ENCODE assay signal across 21 cellular contexts in the genomic region with DNA sequence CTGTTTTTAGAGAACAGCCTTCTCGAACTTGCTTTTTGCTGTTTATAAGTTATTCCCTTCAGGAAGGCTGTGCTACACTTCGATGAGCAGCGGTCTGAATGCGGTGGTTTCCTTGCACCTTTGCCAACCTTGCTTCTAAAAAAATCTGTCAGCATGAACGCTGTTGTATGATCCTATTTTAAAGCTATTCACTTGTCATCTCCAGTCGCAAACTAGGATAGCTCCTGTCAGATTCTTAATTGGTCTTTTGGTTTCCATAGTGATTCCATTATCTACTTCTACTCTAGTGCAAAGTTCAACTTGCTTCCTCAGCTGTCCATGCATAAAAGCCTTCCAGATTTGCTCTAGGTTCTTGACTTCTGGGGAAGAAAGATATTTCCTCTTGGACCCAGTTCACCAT.
DNase-seq lines count a peak whose midpoint lies in the region; TF ChIP-seq lines count a peak whose summit lies in the region.
"Had no signal": no experiment of that assay in that cellular context is flagged by ENCODE, and none has a peak within 500 bp of the region (broad histone marks: within the 10 kb centered on the region; RNA-seq: fewer than 3 reads in every experiment).

No MANE protein-coding gene starts in this region.

- H3K36me3 ChIP-seq in endocrine pancreas (ENCODE audit: control insufficient read depth, insufficient read depth, low read length) (no peaks in the 10 kb centered on the region), neural cell (ENCODE audit: insufficient read depth, low read length) (peaks cover 4% of the 10 kb centered on the region)

- no peak overlapping the region for H3K9ac ChIP-seq in endocrine pancreas (ENCODE audit: control insufficient read depth, insufficient read depth, low read length)
- H3K9ac ChIP-seq in neural cell (ENCODE audit: low read length) = peak overlapping the region; percentile 45
- H3K9ac ChIP-seq: GM23248 had no signal

- H4K20me1 ChIP-seq in neural cell (ENCODE audit: insufficient read depth) = no peaks in the 10 kb centered on the region

- H3K4me1 Mint-ChIP-seq in osteocyte (ENCODE audit: unreplicated experiment) = peaks cover 13% of the 10 kb centered on the region

- peak; percentile 93 for TF ChIP-seq EP300 in neural cell (conservative IDR thresholded peaks at IDR 0.05; ENCODE audit: poor library complexity, severe bottlenecking)

- H3K4me1 ChIP-seq in endocrine pancreas (ENCODE audit: control insufficient read depth, insufficient read depth, low read length) = peaks cover 7% of the 10 kb centered on the region
- H3K4me1 ChIP-seq: A549 had no signal

- TF ChIP-seq RAD21 in neural cell (conservative IDR thresholded peaks at IDR 0.05) = peak; percentile 43

- H3K9me3 ChIP-seq in endocrine pancreas (ENCODE audit: control insufficient read depth, low read length) (no peaks in the 10 kb centered on the region), neural cell (ENCODE audit: low read length) (no peaks in the 10 kb centered on the region)
- H3K9me3 ChIP-seq: A549, Caco-2 had no signal

- TF ChIP-seq CTCF in neural cell (IDR thresholded peaks at IDR 0.05; ENCODE audit: poor library complexity, severe bottlenecking) (no peak), osteocyte (IDR thresholded peaks at IDR 0.05) (no peak)

- no peaks in the 10 kb centered on the region for H3K9me3 Mint-ChIP-seq in osteocyte (ENCODE audit: unreplicated experiment)
- H3K9me3 Mint-ChIP-seq: CD4-positive, alpha-beta T cell had no signal

- DNase-seq in G401 (ENCODE audit: low spot score) = peak; percentile 74
- peak; percentile 11 for DNase-seq in NCI-H146 treated with DMSO at 0.1 percent for 48 hours (lab: John Stamatoyannopoulos, UW; ENCODE audit: unreplicated experiment)
- no peak for DNase-seq in DMS 273 (lab: John Stamatoyannopoulos, UW; ENCODE audit: unreplicated experiment)
- DNase-seq in osteocyte (ENCODE audit: extremely low spot score, unreplicated experiment) = no peak
- no peak for DNase-seq in NCI-H2081 treated with DMSO at 0.1 percent for 48 hours (lab: John Stamatoyannopoulos, UW)
- DNase-seq in activated T-cell treated with anti-CD3 and anti-CD28 coated beads, Interleukin-2, amount 50 U/mL, for 1 hour = no peak
- DNase-seq: CD4-positive, alpha-beta T cell; DMS153; GF-D8; GM23248; HCEC 1CT; NCI-H1105; NCI-H1694 treated with DMSO at 0.1 percent for 48 hours; NCI-H2107; OCI-M1; SHP77 had no signal

- H3K36me3 Mint-ChIP-seq in osteocyte (ENCODE audit: unreplicated experiment) = peaks cover 12% of the 10 kb centered on the region

- no peaks in the 10 kb centered on the region for H3K27me3 ChIP-seq in endocrine pancreas (ENCODE audit: control insufficient read depth, insufficient read depth, low read length)
- no peaks in the 10 kb centered on the region for H3K27me3 ChIP-seq in neural cell (ENCODE audit: insufficient read depth, low read depth, low read length)

- H3K4me3 Mint-ChIP-seq in osteocyte (ENCODE audit: unreplicated experiment) = no peak overlapping the region
- H3K4me3 Mint-ChIP-seq: CD4-positive, alpha-beta T cell had no signal

- in situ Hi-C loops in G401 (cut with HindIII; ENCODE audit: low sequenced_read_pairs) = no loop called here

- H3K9me2 ChIP-seq in neural cell (ENCODE audit: insufficient read depth, low read length) = no peaks in the 10 kb centered on the region

- no peaks in the 10 kb centered on the region for H3K27me3 Mint-ChIP-seq in osteocyte (ENCODE audit: unreplicated experiment)
- H3K27me3 Mint-ChIP-seq: CD4-positive, alpha-beta T cell had no signal

- H3F3A ChIP-seq in neural cell (ENCODE audit: insufficient read depth, low read length, poor library complexity, severe bottlenecking) = peaks cover 8% of the 10 kb centered on the region

- no peaks in the 10 kb centered on the region for H3K79me2 ChIP-seq in neural cell (replicated peaks; ENCODE audit: insufficient read depth, low read length)

- peak overlapping the region; percentile 85 for H3K4me2 ChIP-seq in neural cell (ENCODE audit: low read length)
- H3K4me2 ChIP-seq: A549 had no signal

- H3K4me3 ChIP-seq in endocrine pancreas (ENCODE audit: control insufficient read depth, insufficient read depth, low read length) (peak overlapping the region; percentile 30), neural cell (ENCODE audit: low read length) (peak overlapping the region; percentile 49)
- H3K4me3 ChIP-seq: A549, GM23248, SK-N-MC had no signal

- H3K27ac Mint-ChIP-seq in osteocyte (ENCODE audit: unreplicated experiment) = no peak overlapping the region
- H3K27ac Mint-ChIP-seq: CD4-positive, alpha-beta T cell had no signal

- peak overlapping the region; percentile 89 for H3K27ac ChIP-seq in neural cell (ENCODE audit: low read length)
- H3K27ac ChIP-seq: A549, GM23248, SK-N-MC had no signal

- no peak overlapping the region for H2AFZ ChIP-seq in neural cell (ENCODE audit: low read depth, low read length)
- H2AFZ ChIP-seq: GM23248 had no signal

TF ChIP-seq in neural cell, 6 proteins besides CTCF, POLR2A, EP300 and RAD21:
- TF ChIP-seq POLR2AphosphoS5 (IDR thresholded peaks at IDR 0.05) = peak; percentile 75
- no peak for TF ChIP-seq TAF1 (IDR thresholded peaks at IDR 0.05; ENCODE audit: low read depth)
- TF ChIP-seq MXI1 (conservative IDR thresholded peaks at IDR 0.05; ENCODE audit: poor library complexity, severe bottlenecking) = no peak
- peak; percentile 32 for TF ChIP-seq SMC3 (conservative IDR thresholded peaks at IDR 0.05; ENCODE audit: poor library complexity)
- TF ChIP-seq EZH2 (IDR thresholded peaks at IDR 0.05; ENCODE audit: borderline replicate concordance, insufficient read depth, low read length, poor library complexity, severe bottlenecking) = no peak
- TF ChIP-seq, protein P1, sequence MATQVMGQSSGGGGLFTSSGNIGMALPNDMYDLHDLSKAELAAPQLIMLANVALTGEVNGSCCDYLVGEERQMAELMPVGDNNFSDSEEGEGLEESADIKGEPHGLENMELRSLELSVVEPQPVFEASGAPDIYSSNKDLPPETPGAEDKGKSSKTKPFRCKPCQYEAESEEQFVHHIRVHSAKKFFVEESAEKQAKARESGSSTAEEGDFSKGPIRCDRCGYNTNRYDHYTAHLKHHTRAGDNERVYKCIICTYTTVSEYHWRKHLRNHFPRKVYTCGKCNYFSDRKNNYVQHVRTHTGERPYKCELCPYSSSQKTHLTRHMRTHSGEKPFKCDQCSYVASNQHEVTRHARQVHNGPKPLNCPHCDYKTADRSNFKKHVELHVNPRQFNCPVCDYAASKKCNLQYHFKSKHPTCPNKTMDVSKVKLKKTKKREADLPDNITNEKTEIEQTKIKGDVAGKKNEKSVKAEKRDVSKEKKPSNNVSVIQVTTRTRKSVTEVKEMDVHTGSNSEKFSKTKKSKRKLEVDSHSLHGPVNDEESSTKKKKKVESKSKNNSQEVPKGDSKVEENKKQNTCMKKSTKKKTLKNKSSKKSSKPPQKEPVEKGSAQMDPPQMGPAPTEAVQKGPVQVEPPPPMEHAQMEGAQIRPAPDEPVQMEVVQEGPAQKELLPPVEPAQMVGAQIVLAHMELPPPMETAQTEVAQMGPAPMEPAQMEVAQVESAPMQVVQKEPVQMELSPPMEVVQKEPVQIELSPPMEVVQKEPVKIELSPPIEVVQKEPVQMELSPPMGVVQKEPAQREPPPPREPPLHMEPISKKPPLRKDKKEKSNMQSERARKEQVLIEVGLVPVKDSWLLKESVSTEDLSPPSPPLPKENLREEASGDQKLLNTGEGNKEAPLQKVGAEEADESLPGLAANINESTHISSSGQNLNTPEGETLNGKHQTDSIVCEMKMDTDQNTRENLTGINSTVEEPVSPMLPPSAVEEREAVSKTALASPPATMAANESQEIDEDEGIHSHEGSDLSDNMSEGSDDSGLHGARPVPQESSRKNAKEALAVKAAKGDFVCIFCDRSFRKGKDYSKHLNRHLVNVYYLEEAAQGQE (IDR thresholded peaks at IDR 0.05; ENCODE audit: borderline replicate concordance) = peak; percentile 74

Comparison
In these comparisons a context has a peak if more than half of its experiments do, and no peak if none do; other contexts are left out.
1. DNase-seq: peak in G401 (single experiment) and NCI-H146 treated with DMSO at 0.1 percent for 48 hours (single experiment); none in DMS 273 (single experiment), osteocyte (single experiment), NCI-H2081 treated with DMSO at 0.1 percent for 48 hours (single experiment) and activated T-cell treated with anti-CD3 and anti-CD28 coated beads, Interleukin-2, amount 50 U/mL, for 1 hour (single experiment).